8 cellular contexts compared by ENCODE assay signal in the genomic region with DNA sequence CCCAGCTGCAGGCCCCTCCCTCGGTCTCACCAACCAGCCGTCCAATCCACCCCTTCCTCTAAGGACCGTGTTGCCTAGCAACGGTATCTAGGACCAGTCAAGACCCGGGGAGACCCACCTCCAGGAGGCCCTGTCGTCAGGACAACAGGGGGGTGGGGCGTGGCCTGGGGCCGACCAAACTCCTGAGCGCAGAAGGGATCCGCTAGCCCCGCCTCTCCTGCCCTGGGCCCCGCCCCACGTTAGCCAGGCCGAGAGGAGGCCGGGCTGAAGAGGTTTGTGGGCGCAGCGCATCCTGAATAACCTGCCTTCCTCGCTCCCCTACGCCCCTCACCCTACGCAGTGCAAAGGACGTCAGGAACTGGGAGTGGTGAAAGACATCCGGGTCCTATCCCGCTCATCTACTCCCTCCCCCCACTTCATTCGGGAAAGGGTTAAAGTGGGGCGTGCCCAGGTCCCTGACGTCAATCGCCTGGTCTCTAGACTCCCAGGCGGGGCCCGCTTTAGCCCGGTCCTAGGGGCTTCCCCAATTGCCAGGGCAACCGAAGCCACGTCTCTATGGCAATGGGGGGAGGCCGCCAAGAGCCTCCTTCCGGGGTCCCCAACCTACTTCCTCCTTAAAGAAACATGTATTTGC. TPM values are rescaled to one million over a fixed set of nuclear protein-coding genes. Genes with fewer than 3 reads are reported as not detected.
DNase-seq lines count a peak whose midpoint lies in the region; ATAC-seq and TF ChIP-seq lines count a peak whose summit lies in the region.

No MANE protein-coding gene starts in this region.

- peaks cover under 1% of the 10 kb centered on the region for H3K27me3 Mint-ChIP-seq in activated CD8-positive, alpha-beta T cell treated with anti-CD3 and anti-CD28 coated beads for 36 hours

- DNase-seq in GM10266 (ENCODE audit: extremely low spot score) (peak; percentile 99), NCI-H2029 treated with DMSO at 0.1 percent for 48 hours (lab: John Stamatoyannopoulos, UW) (peak; percentile 6), lung (ENCODE audit: low spot score) (peak; percentile 83), NOMO-1 treated with DMSO at 0.1 percent for 48 hours (lab: John Stamatoyannopoulos, UW; ENCODE audit: unreplicated experiment) (no peak)
- peak; percentile 98 for DNase-seq in activated CD8-positive, alpha-beta T cell treated with anti-CD3 and anti-CD28 coated beads for 36 hours
- peak; percentile 96 for DNase-seq in effector CD8-positive, alpha-beta T cell (lab: John Stamatoyannopoulos, UW)
- DNase-seq in stimulated activated CD4-positive, alpha-beta T cell treated with anti-CD3 and anti-CD28 coated beads, TNF-alpha, amount 100 ng/mL, for 24 hours (ENCODE audit: low read depth in 3 of 3), result peak; percentile 77 to 94 (median 80)

- H3K4me3 Mint-ChIP-seq in activated CD8-positive, alpha-beta T cell treated with anti-CD3 and anti-CD28 coated beads for 36 hours, result peak overlapping the region; percentile 76

- no peak for TF ChIP-seq CTCF in GM10266 (IDR thresholded peaks at IDR 0.05; ENCODE audit: control insufficient read depth, insufficient read depth, low read depth, missing control alignments)
- TF ChIP-seq CTCF in activated CD8-positive, alpha-beta T cell treated with anti-CD3 and anti-CD28 coated beads for 36 hours (IDR thresholded peaks at IDR 0.05), result no peak
- no peak for TF ChIP-seq CTCF in lung (IDR thresholded peaks at IDR 0.05; ENCODE audit: control extremely low read depth, extremely low read depth)

- peaks cover 28% of the 10 kb centered on the region for H3K4me1 Mint-ChIP-seq in activated CD8-positive, alpha-beta T cell treated with anti-CD3 and anti-CD28 coated beads for 36 hours (ENCODE audit: low read depth)

- ATAC-seq in HG02571 (IDR thresholded peaks at IDR 0.05; ENCODE audit: unreplicated experiment) (peak; percentile 83), lung (ENCODE audit: insufficient read depth, low FRiP score) (peak; percentile 78)
- peak; percentile 91 for ATAC-seq in activated CD8-positive, alpha-beta T cell treated with anti-CD3 and anti-CD28 coated beads for 36 hours

- peak overlapping the region in 1 of 2 donors; percentile 2 for H3K27ac ChIP-seq in lung (ENCODE audit: low read depth in 1 of 2, low read length in 1 of 2)

- CTCF ChIA-PET in activated CD8-positive, alpha-beta T cell treated with anti-CD3 and anti-CD28 coated beads for 36 hours (lab: Charles Lee), result interaction anchor here (1.0 kb wide), 1 partner anchor 27 kb away, joined by 4 read pairs; no protein-coding TSS in a partner anchor

- peaks cover 0 to 6% of the 10 kb centered on the region in 2 donors for H3K4me1 ChIP-seq in lung (ENCODE audit: control insufficient read depth in 2 of 2, insufficient read depth in 2 of 2, low read length in 2 of 2)

- intact Hi-C loops in activated CD8-positive, alpha-beta T cell treated with anti-CD3 and anti-CD28 coated beads for 36 hours (cut with micrococcal nuclease), result no loop called here

- peak overlapping the region; percentile 93 for H3K27ac Mint-ChIP-seq in activated CD8-positive, alpha-beta T cell treated with anti-CD3 and anti-CD28 coated beads for 36 hours

- 1% methylated on average over 32 to 34 of the region's 34 CpGs for WGBS in lung, 2 donors

- no peaks in the 10 kb centered on the region for H3K9me3 ChIP-seq in lung (ENCODE audit: control insufficient read depth in 2 of 2, insufficient read depth in 1 of 2, low read length in 1 of 2)

- POLR2A ChIA-PET in activated CD8-positive, alpha-beta T cell treated with anti-CD3 and anti-CD28 coated beads for 36 hours (lab: Charles Lee), result interaction anchor here (1.0 to 1.2 kb wide), 3 partner anchors 9 to 30 kb away, joined by 3 to 4 read pairs (median 4); a partner anchor contains a TSS

- H3K4me3 ChIP-seq in lung, result peak overlapping the region; percentile 2

- H3K36me3 Mint-ChIP-seq in activated CD8-positive, alpha-beta T cell treated with anti-CD3 and anti-CD28 coated beads for 36 hours (ENCODE audit: low read depth), result no peaks in the 10 kb centered on the region

- peaks cover 0 to 5% of the 10 kb centered on the region in 2 donors for H3K36me3 ChIP-seq in lung (ENCODE audit: control insufficient read depth in 2 of 2, insufficient read depth in 2 of 2, low read length in 2 of 2)

- no peaks in the 10 kb centered on the region for H3K9me3 Mint-ChIP-seq in activated CD8-positive, alpha-beta T cell treated with anti-CD3 and anti-CD28 coated beads for 36 hours

- H3K27me3 ChIP-seq in lung (ENCODE audit: control insufficient read depth, insufficient read depth), result no peaks in the 10 kb centered on the region

RNA-seq across cellular contexts. Expression of a gene that starts 14.7 kb away (rescaled TPM):
- 1 to 10 TPM; 9.5 to 9.7 TPM for total RNA-seq in activated CD8-positive, alpha-beta T cell treated with anti-CD3 and anti-CD28 coated beads for 36 hours
- total RNA-seq in lung, result 10 to 100 TPM; 17.1 to 20.1 TPM
- polyA plus RNA-seq in lung, result 10 to 100 TPM; 10.0 to 13.4 TPM

RNA-seq across cellular contexts. Expression of a gene that starts 14.8 kb away (rescaled TPM):
- 100 to 1,000 TPM; 288 to 291 TPM for total RNA-seq in activated CD8-positive, alpha-beta T cell treated with anti-CD3 and anti-CD28 coated beads for 36 hours
- 100 to 1,000 TPM; 158 to 679 TPM for total RNA-seq in lung
- 100 to 1,000 TPM; 412 to 774 TPM for polyA plus RNA-seq in lung

RNA-seq across cellular contexts. Expression of a gene that starts 25.8 kb away (rescaled TPM):
- total RNA-seq in activated CD8-positive, alpha-beta T cell treated with anti-CD3 and anti-CD28 coated beads for 36 hours, result 1 to 10 TPM; 2.6 to 3.9 TPM
- 1 to 10 TPM; 5.9 to 7.0 TPM for total RNA-seq in lung
- polyA plus RNA-seq in lung, result 10 to 100 TPM in 1 of 2 donors, 1 to 10 TPM in 1; 5.9 to 11.2 TPM

RNA-seq across cellular contexts. Expression of a gene that starts 29.4 kb away (rescaled TPM):
- total RNA-seq in activated CD8-positive, alpha-beta T cell treated with anti-CD3 and anti-CD28 coated beads for 36 hours, result 10 to 100 TPM; 50.0 to 53.6 TPM
- total RNA-seq in lung, result 10 to 100 TPM; 45.3 to 57.5 TPM
- polyA plus RNA-seq in lung, result 10 to 100 TPM; 22.2 to 25.1 TPM

RNA-seq across cellular contexts. Expression of a gene that starts 34.3 kb away (rescaled TPM):
- 10 to 100 TPM; 17.8 to 24.4 TPM for total RNA-seq in activated CD8-positive, alpha-beta T cell treated with anti-CD3 and anti-CD28 coated beads for 36 hours
- total RNA-seq in lung, result 10 to 100 TPM; 25.4 to 27.3 TPM
- 10 to 100 TPM; 27.2 to 40.5 TPM for polyA plus RNA-seq in lung
